ENCODE assay signal across 10 cellular contexts in the genomic region with DNA sequence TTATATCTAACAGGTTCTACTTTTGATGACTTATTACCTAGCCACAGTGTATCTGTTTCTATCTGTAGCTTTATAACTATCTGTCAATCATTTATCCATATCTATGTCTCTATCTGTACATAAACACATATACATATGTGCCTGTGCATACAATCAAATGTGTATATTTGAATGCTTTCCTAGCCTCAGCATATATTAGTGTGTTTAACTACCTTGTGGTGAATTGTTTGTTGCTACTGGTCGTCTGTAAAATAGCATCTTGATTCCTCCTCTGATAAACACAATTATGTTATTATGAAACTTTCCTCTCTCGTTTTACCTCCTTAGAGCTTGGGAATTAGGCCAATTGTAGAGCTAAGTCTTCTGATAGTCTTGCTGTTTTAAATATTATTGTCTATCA. TPM values are rescaled to one million over a fixed set of nuclear protein-coding genes. Genes with fewer than 3 reads are reported as not detected.
DNase-seq lines count a peak whose midpoint lies in the region; ATAC-seq, FAIRE-seq and TF ChIP-seq lines count a peak whose summit lies in the region.
"Had no signal": no experiment of that assay in that cellular context is flagged by ENCODE, and none has a peak within 500 bp of the region (broad histone marks: within the 10 kb centered on the region; RNA-seq: fewer than 3 reads in every experiment).

No MANE protein-coding gene starts in this region.

- 31 to 44% methylated on average over 2 of the region's 2 CpGs for WGBS in esophagus squamous epithelium, 2 donors

- DNase-seq in effector memory CD4-positive, alpha-beta T cell = no peak
- DNase-seq in GM12892 (ENCODE audit: insufficient read length) (no peak), esophagus squamous epithelium (lab: John Stamatoyannopoulos, UW) (no peak), H4 (ENCODE audit: low spot score) (no peak), HUDEP-2 (lab: John Stamatoyannopoulos, UW; ENCODE audit: unreplicated experiment in 76 of 76) (no peak)
- DNase-seq: WERI-Rb-1 had no signal

- H3K4me3 ChIP-seq in effector memory CD4-positive, alpha-beta T cell (ENCODE audit: insufficient read depth, low read depth, low read length, poor library complexity, severe bottlenecking) = peak overlapping the region; percentile 16
- peak overlapping the region in 1 of 4 donors; percentile 31 for H3K4me3 ChIP-seq in esophagus squamous epithelium

- H3K4me1 ChIP-seq in effector memory CD4-positive, alpha-beta T cell (ENCODE audit: control insufficient read depth, insufficient read depth, low read length, poor library complexity, severe bottlenecking) = peaks cover 30% of the 10 kb centered on the region
- H3K4me1 ChIP-seq in esophagus squamous epithelium = peaks cover 0 to 14% (median 12%) of the 10 kb centered on the region in 3 donors

- no peaks in the 10 kb centered on the region for H3K36me3 ChIP-seq in effector memory CD4-positive, alpha-beta T cell (ENCODE audit: control insufficient read depth, insufficient read depth, low read length)
- H3K36me3 ChIP-seq in esophagus squamous epithelium = no peaks in the 10 kb centered on the region
- H3K36me3 ChIP-seq: WERI-Rb-1 had no signal

- H3K9me3 ChIP-seq in effector memory CD4-positive, alpha-beta T cell (ENCODE audit: control insufficient read depth, low read length) = no peaks in the 10 kb centered on the region
- H3K9me3 ChIP-seq in esophagus squamous epithelium = no peaks in the 10 kb centered on the region

- H3K27ac ChIP-seq in C4-2B = peak overlapping the region; percentile 53; the same call in 1 of the 2 replicates
- peak overlapping the region; percentile 74 for H3K27ac ChIP-seq in effector memory CD4-positive, alpha-beta T cell (ENCODE audit: insufficient read depth, low read length, poor library complexity, severe bottlenecking)
- no peak overlapping the region for H3K27ac ChIP-seq in esophagus squamous epithelium
- H3K27ac ChIP-seq: epithelial cell of prostate, WERI-Rb-1 had no signal

- no peak for TF ChIP-seq CTCF in C4-2B (conservative IDR thresholded peaks at IDR 0.05)
- no peak for TF ChIP-seq CTCF in esophagus squamous epithelium (IDR thresholded peaks at IDR 0.05)

- no peak for FAIRE-seq in GM12892 (lab: Jason Lieb, UNC)

- TF ChIP-seq POLR2A in GM12892 (IDR thresholded peaks at IDR 0.05; ENCODE audit: low read depth, low read length) (no peak), esophagus squamous epithelium (IDR thresholded peaks at IDR 0.05) (no peak)

- peak; percentile 13 for ATAC-seq in GM19372 (IDR thresholded peaks at IDR 0.05; ENCODE audit: low read depth, unreplicated experiment)
- ATAC-seq in HG03342 (IDR thresholded peaks at IDR 0.05; ENCODE audit: unreplicated experiment) = peak; percentile 16

- no peaks in the 10 kb centered on the region for H3K27me3 ChIP-seq in effector memory CD4-positive, alpha-beta T cell (replicated peaks; ENCODE audit: control insufficient read depth, insufficient read depth, low read length, poor library complexity, severe bottlenecking)
- no peaks in the 10 kb centered on the region for H3K27me3 ChIP-seq in esophagus squamous epithelium

- intact Hi-C loops in esophagus squamous epithelium (cut with DNase I) = no loop called here

RNA-seq across cellular contexts. Expression of a gene that starts 44.4 kb away (rescaled TPM):
- 22.8 TPM for polyA plus RNA-seq in GM12892 (2012; ENCODE audit: missing spikeins)
- 10 to 100 TPM in 3 of 4 donors, 1 to 10 TPM in 1; 6.5 to 25.2 (median 12.3) TPM for total RNA-seq in esophagus squamous epithelium
- total RNA-seq in H4 (2014; rRNA removed; shearing (Covaris generic)) = 5.7 and 12.8 TPM in 2 replicates

Comparison
In these comparisons a context has a peak if more than half of its experiments do, and no peak if none do; other contexts are left out.
1. H3K27ac ChIP-seq: peak in C4-2B (single experiment) and effector memory CD4-positive, alpha-beta T cell (single experiment); none in esophagus squamous epithelium (0 of 4).